In genomic region chr22:27810566-27810965, GRCh38 we compare ENCODE assay signal across 9 cellular contexts. TPM values are rescaled to one million over a fixed set of nuclear protein-coding genes. Genes with fewer than 3 reads are reported as not detected.
DNase-seq lines count a peak whose midpoint lies in the region; ATAC-seq and TF ChIP-seq lines count a peak whose summit lies in the region.
"Had no signal": no experiment of that assay in that cellular context is flagged by ENCODE, and none has a peak within 500 bp of the region (broad histone marks: within the 10 kb centered on the region; RNA-seq: fewer than 3 reads in every experiment).

No MANE protein-coding gene starts in this region.

- H3K9me3 Mint-ChIP-seq in osteocyte (ENCODE audit: unreplicated experiment) = no peaks in the 10 kb centered on the region
- H3K9me3 Mint-ChIP-seq: activated naive CD8-positive, alpha-beta T cell treated with anti-CD3 and anti-CD28 coated beads, Interleukin-2, amount 10 ng/mL, durations not matched to agents 7 days and 5 days had no signal

- no peaks in the 10 kb centered on the region for H3K27me3 Mint-ChIP-seq in osteocyte (ENCODE audit: unreplicated experiment)

- peak overlapping the region; percentile 79 for H3K27ac Mint-ChIP-seq in osteocyte (ENCODE audit: unreplicated experiment)
- H3K27ac Mint-ChIP-seq: activated naive CD8-positive, alpha-beta T cell treated with anti-CD3 and anti-CD28 coated beads, Interleukin-2, amount 10 ng/mL, durations not matched to agents 7 days and 5 days had no signal

- no peak overlapping the region for H3K4me3 ChIP-seq in gastroesophageal sphincter

- no peaks in the 10 kb centered on the region for H3K9me3 ChIP-seq in gastroesophageal sphincter

- ATAC-seq in gastroesophageal sphincter (peak; percentile 92), GM21619 (IDR thresholded peaks at IDR 0.05; ENCODE audit: unreplicated experiment) (no peak), GM19035 (IDR thresholded peaks at IDR 0.05; ENCODE audit: unreplicated experiment) (no peak)

- peaks cover 3 to 32% (median 16%) of the 10 kb centered on the region in 3 donors for H3K4me1 ChIP-seq in gastroesophageal sphincter

- H3K4me3 Mint-ChIP-seq in osteocyte (ENCODE audit: unreplicated experiment) = no peak overlapping the region
- H3K4me3 Mint-ChIP-seq: activated naive CD8-positive, alpha-beta T cell treated with anti-CD3 and anti-CD28 coated beads, Interleukin-2, amount 10 ng/mL, durations not matched to agents 7 days and 5 days had no signal

- no peak for TF ChIP-seq POLR2A in gastroesophageal sphincter (IDR thresholded peaks at IDR 0.05)

- TF ChIP-seq EP300 in gastroesophageal sphincter (IDR thresholded peaks at IDR 0.05) = no peak

- H3K4me1 Mint-ChIP-seq in osteocyte (ENCODE audit: unreplicated experiment) = peaks cover 39% of the 10 kb centered on the region
- H3K4me1 Mint-ChIP-seq: activated naive CD8-positive, alpha-beta T cell treated with anti-CD3 and anti-CD28 coated beads, Interleukin-2, amount 10 ng/mL, durations not matched to agents 7 days and 5 days had no signal

- H3K36me3 Mint-ChIP-seq in osteocyte (ENCODE audit: unreplicated experiment) = no peaks in the 10 kb centered on the region
- H3K36me3 Mint-ChIP-seq: activated naive CD8-positive, alpha-beta T cell treated with anti-CD3 and anti-CD28 coated beads, Interleukin-2, amount 10 ng/mL, durations not matched to agents 7 days and 5 days had no signal

- TF ChIP-seq CTCF in gastroesophageal sphincter (IDR thresholded peaks at IDR 0.05) (peak in 2 of 4 experiments; percentile 34 to 45), osteocyte (IDR thresholded peaks at IDR 0.05) (no peak)

- DNase-seq in COR-L47 (lab: John Stamatoyannopoulos, UW) (peak; percentile 36), NCI-H69 (lab: John Stamatoyannopoulos, UW) (peak; percentile 39), osteocyte (ENCODE audit: extremely low spot score, unreplicated experiment) (no peak), NOMO-1 treated with dmso at 0.1 percent for 144 hours (lab: John Stamatoyannopoulos, UW; ENCODE audit: unreplicated experiment) (no peak), middle frontal gyrus (ENCODE audit: extremely low spot score, low spot score) (no peak)
- DNase-seq: activated naive CD8-positive, alpha-beta T cell treated with anti-CD3 and anti-CD28 coated beads, Interleukin-2, amount 10 ng/mL, durations not matched to agents 7 days and 5 days had no signal

- WGBS in gastroesophageal sphincter (ENCODE audit: low coverage in 1 of 2), 2 donors = no CpG with 5 or more reads among the region's 16 CpGs

- H3K27me3 ChIP-seq in gastroesophageal sphincter = no peaks in the 10 kb centered on the region

- no peaks in the 10 kb centered on the region for H3K36me3 ChIP-seq in gastroesophageal sphincter

- peak overlapping the region; percentile 3 to 85 (median 81) for H3K27ac ChIP-seq in gastroesophageal sphincter

RNA-seq across cellular contexts. Expression of gene MN1, which starts 9.0 kb away (rescaled TPM):
- total RNA-seq in gastroesophageal sphincter (10 to 100 TPM; 13.4 to 52.8 (median 28.5) TPM), osteocyte (145 and 153 TPM in 2 replicates)

Comparison
In these comparisons a context has a peak if more than half of its experiments do, and no peak if none do; other contexts are left out.
1. DNase-seq: peak in COR-L47 (single experiment) and NCI-H69 (single experiment); none in osteocyte (single experiment), NOMO-1 treated with dmso at 0.1 percent for 144 hours (single experiment) and middle frontal gyrus (single experiment).